In the genomic region with DNA sequence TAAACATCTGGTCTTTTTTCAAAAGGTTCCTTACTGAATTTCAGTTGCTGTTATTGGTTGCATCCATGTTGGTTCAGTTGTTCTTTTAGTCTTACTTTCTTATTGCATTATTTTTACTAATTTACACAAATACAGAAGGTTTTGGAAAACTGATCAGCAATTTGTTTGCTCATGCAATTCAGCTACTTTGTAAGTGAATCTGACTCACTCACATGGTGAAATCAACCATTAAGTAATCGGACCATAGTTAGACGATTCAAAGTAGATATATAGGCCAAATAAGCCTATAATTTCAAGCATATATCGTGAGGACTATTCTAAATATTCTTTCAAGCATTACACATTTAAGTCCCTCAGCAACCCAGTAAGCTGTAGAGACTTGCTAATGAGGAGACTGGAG, we compare ENCODE assay signal across 2 cellular contexts.
A peak's percentile ranks its signal among the peaks of the same experiment; 100 is the strongest.
TF ChIP-seq lines count a peak whose summit lies in the region.

No MANE protein-coding gene starts in this region.

TF ChIP-seq in HEK293, 187 proteins besides CTCF, POLR2A, EP300 and RAD21:
- TF ChIP-seq ZNF830 (tag by site-specific recombination; IDR thresholded peaks at IDR 0.05; ENCODE audit: low read depth): no peak
- no peak for TF ChIP-seq HOXC10 (CRISPR knock-in tag; IDR thresholded peaks at IDR 0.05)
- no peak for TF ChIP-seq SP2 (tag by site-specific recombination; IDR thresholded peaks at IDR 0.05)
- TF ChIP-seq BCL11A (tag by site-specific recombination; IDR thresholded peaks at IDR 0.05; ENCODE audit: low read depth): no peak
- no peak for TF ChIP-seq OVOL3 (tag by site-specific recombination; IDR thresholded peaks at IDR 0.05)
- TF ChIP-seq KLF16 (tag by site-specific recombination; IDR thresholded peaks at IDR 0.05): no peak
- peak; percentile 36 for TF ChIP-seq SETDB1 (IDR thresholded peaks at IDR 0.05; ENCODE audit: insufficient read length, low read length)
- no peak for TF ChIP-seq ZFHX2 (tag by site-specific recombination; conservative IDR thresholded peaks at IDR 0.05)

TF ChIP-seq in HepG2, 621 proteins besides CTCF, POLR2A, EP300 and RAD21:
- TF ChIP-seq FOXP4 (CRISPR knock-in tag; IDR thresholded peaks at IDR 0.05) (no peak), FOXK1 (CRISPR knock-in tag; IDR thresholded peaks at IDR 0.05; ENCODE audit: borderline replicate concordance, low read depth) (no peak), ARNT (IDR thresholded peaks at IDR 0.05) (no peak), SALL1 (CRISPR knock-in tag; IDR thresholded peaks at IDR 0.05) (no peak), XRCC5 (optimal IDR thresholded peaks at IDR 0.05; ENCODE audit: low read length) (no peak), ZMYM4 (CRISPR knock-in tag; IDR thresholded peaks at IDR 0.05) (no peak), FOXO1 (CRISPR knock-in tag; IDR thresholded peaks at IDR 0.05) (no peak), ZBTB40 (IDR thresholded peaks at IDR 0.05) (no peak), ZBTB40 (CRISPR knock-in tag; IDR thresholded peaks at IDR 0.05) (no peak), ELF4 (CRISPR knock-in tag; IDR thresholded peaks at IDR 0.05; ENCODE audit: borderline replicate concordance) (no peak), ZNF570 (CRISPR knock-in tag; IDR thresholded peaks at IDR 0.05; ENCODE audit: borderline replicate concordance) (no peak), ZNF724P (CRISPR knock-in tag; IDR thresholded peaks at IDR 0.05; ENCODE audit: borderline replicate concordance) (no peak), PAX8 (CRISPR knock-in tag; IDR thresholded peaks at IDR 0.05; ENCODE audit: borderline replicate concordance) (no peak), ZNF264 (CRISPR knock-in tag; IDR thresholded peaks at IDR 0.05) (no peak), KAT2B (IDR thresholded peaks at IDR 0.05; ENCODE audit: borderline replicate concordance, low read depth, low read length) (no peak), MLX (CRISPR knock-in tag; IDR thresholded peaks at IDR 0.05) (no peak), ZBTB7B (CRISPR knock-in tag; IDR thresholded peaks at IDR 0.05) (no peak), ETV5 (CRISPR knock-in tag; IDR thresholded peaks at IDR 0.05; ENCODE audit: borderline replicate concordance) (no peak)
- TF ChIP-seq, protein P1, sequence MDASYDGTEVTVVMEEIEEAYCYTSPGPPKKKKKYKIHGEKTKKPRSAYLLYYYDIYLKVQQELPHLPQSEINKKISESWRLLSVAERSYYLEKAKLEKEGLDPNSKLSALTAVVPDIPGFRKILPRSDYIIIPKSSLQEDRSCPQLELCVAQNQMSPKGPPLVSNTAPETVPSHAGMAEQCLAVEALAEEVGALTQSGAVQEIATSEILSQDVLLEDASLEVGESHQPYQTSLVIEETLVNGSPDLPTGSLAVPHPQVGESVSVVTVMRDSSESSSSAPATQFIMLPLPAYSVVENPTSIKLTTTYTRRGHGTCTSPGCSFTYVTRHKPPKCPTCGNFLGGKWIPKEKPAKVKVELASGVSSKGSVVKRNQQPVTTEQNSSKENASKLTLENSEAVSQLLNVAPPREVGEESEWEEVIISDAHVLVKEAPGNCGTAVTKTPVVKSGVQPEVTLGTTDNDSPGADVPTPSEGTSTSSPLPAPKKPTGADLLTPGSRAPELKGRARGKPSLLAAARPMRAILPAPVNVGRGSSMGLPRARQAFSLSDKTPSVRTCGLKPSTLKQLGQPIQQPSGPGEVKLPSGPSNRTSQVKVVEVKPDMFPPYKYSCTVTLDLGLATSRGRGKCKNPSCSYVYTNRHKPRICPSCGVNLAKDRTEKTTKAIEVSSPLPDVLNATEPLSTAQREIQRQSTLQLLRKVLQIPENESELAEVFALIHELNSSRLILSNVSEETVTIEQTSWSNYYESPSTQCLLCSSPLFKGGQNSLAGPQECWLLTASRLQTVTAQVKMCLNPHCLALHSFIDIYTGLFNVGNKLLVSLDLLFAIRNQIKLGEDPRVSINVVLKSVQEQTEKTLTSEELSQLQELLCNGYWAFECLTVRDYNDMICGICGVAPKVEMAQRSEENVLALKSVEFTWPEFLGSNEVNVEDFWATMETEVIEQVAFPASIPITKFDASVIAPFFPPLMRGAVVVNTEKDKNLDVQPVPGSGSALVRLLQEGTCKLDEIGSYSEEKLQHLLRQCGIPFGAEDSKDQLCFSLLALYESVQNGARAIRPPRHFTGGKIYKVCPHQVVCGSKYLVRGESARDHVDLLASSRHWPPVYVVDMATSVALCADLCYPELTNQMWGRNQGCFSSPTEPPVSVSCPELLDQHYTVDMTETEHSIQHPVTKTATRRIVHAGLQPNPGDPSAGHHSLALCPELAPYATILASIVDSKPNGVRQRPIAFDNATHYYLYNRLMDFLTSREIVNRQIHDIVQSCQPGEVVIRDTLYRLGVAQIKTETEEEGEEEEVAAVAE (CRISPR knock-in tag; IDR thresholded peaks at IDR 0.05; ENCODE audit: borderline replicate concordance): no peak
- TF ChIP-seq, protein P2, sequence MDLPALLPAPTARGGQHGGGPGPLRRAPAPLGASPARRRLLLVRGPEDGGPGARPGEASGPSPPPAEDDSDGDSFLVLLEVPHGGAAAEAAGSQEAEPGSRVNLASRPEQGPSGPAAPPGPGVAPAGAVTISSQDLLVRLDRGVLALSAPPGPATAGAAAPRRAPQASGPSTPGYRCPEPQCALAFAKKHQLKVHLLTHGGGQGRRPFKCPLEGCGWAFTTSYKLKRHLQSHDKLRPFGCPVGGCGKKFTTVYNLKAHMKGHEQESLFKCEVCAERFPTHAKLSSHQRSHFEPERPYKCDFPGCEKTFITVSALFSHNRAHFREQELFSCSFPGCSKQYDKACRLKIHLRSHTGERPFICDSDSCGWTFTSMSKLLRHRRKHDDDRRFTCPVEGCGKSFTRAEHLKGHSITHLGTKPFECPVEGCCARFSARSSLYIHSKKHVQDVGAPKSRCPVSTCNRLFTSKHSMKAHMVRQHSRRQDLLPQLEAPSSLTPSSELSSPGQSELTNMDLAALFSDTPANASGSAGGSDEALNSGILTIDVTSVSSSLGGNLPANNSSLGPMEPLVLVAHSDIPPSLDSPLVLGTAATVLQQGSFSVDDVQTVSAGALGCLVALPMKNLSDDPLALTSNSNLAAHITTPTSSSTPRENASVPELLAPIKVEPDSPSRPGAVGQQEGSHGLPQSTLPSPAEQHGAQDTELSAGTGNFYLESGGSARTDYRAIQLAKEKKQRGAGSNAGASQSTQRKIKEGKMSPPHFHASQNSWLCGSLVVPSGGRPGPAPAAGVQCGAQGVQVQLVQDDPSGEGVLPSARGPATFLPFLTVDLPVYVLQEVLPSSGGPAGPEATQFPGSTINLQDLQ (CRISPR knock-in tag; IDR thresholded peaks at IDR 0.05): no peak
- TF ChIP-seq, protein P3, sequence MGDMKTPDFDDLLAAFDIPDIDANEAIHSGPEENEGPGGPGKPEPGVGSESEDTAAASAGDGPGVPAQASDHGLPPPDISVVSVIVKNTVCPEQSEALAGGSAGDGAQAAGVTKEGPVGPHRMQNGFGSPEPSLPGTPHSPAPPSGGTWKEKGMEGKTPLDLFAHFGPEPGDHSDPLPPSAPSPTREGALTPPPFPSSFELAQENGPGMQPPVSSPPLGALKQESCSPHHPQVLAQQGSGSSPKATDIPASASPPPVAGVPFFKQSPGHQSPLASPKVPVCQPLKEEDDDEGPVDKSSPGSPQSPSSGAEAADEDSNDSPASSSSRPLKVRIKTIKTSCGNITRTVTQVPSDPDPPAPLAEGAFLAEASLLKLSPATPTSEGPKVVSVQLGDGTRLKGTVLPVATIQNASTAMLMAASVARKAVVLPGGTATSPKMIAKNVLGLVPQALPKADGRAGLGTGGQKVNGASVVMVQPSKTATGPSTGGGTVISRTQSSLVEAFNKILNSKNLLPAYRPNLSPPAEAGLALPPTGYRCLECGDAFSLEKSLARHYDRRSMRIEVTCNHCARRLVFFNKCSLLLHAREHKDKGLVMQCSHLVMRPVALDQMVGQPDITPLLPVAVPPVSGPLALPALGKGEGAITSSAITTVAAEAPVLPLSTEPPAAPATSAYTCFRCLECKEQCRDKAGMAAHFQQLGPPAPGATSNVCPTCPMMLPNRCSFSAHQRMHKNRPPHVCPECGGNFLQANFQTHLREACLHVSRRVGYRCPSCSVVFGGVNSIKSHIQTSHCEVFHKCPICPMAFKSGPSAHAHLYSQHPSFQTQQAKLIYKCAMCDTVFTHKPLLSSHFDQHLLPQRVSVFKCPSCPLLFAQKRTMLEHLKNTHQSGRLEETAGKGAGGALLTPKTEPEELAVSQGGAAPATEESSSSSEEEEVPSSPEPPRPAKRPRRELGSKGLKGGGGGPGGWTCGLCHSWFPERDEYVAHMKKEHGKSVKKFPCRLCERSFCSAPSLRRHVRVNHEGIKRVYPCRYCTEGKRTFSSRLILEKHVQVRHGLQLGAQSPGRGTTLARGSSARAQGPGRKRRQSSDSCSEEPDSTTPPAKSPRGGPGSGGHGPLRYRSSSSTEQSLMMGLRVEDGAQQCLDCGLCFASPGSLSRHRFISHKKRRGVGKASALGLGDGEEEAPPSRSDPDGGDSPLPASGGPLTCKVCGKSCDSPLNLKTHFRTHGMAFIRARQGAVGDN (CRISPR knock-in tag; IDR thresholded peaks at IDR 0.05): no peak
